Comparison of ENCODE assay signal across 31 cellular contexts in genomic region chr4:76750716-76751115, GRCh38.
"Had no signal": no experiment of that assay in that cellular context is flagged by ENCODE, and none has a peak within 500 bp of the region (broad histone marks: within the 10 kb centered on the region; RNA-seq: fewer than 3 reads in every experiment).

No MANE protein-coding gene starts in this region.

- H3K9me3 ChIP-seq: ascending aorta, breast epithelium had no signal

- H3K27me3 ChIP-seq: ascending aorta, breast epithelium, cardiac muscle cell had no signal

- H3K4me1 Mint-ChIP-seq: activated CD4-positive, alpha-beta memory T cell treated with anti-CD3 and anti-CD28 coated beads, Interleukin-2, amount 10 ng/mL, durations not matched to agents 7 days and 5 days; activated naive CD4-positive, alpha-beta T cell treated with anti-CD3 and anti-CD28 coated beads, Interleukin-2, amount 10 ng/mL, durations not matched to agents 7 days and 5 days had no signal

- H3K4me3 Mint-ChIP-seq: activated CD4-positive, alpha-beta memory T cell treated with anti-CD3 and anti-CD28 coated beads, Interleukin-2, amount 10 ng/mL, durations not matched to agents 7 days and 5 days; activated CD4-positive, alpha-beta T cell treated with anti-CD3 and anti-CD28 coated beads, Interleukin-2, amount 10 ng/mL, durations not matched to agents 7 days and 5 days; activated naive CD4-positive, alpha-beta T cell treated with anti-CD3 and anti-CD28 coated beads, Interleukin-2, amount 10 ng/mL, durations not matched to agents 7 days and 5 days; activated naive CD8-positive, alpha-beta T cell treated with anti-CD3 and anti-CD28 coated beads, Interleukin-2, amount 10 ng/mL, durations not matched to agents 7 days and 5 days; activated T-cell treated with anti-CD3 and anti-CD28 coated beads, Interleukin-2, amount 50 U/mL, for 24 hours; activated T-cell treated with anti-CD3 and anti-CD28 coated beads, Interleukin-2, amount 50 U/mL, for 72 hours; brain; dendritic cell treated with granulocyte-macrophage colony-stimulating factor and Interleukin-4, amounts not matched to agents 40 ng/mL and 50 ng/mL, for 4 days; endodermal cell; T-helper 17 cell; T-helper 2 cell treated with Interferon-gamma antibody and Interleukin-4, amounts not matched to agents 5 μg/mL and 100 μg/mL, for 36 hours had no signal

- H3K4me3 ChIP-seq: ascending aorta, breast epithelium, cardiac muscle cell, coronary artery, dorsolateral prefrontal cortex had no signal

- H3K27ac ChIP-seq: breast epithelium, cardiac muscle cell, coronary artery, dorsolateral prefrontal cortex had no signal

- H3K9me3 Mint-ChIP-seq: activated CD4-positive, alpha-beta memory T cell treated with anti-CD3 and anti-CD28 coated beads, Interleukin-2, amount 10 ng/mL, durations not matched to agents 7 days and 5 days; activated CD4-positive, alpha-beta T cell treated with anti-CD3 and anti-CD28 coated beads, Interleukin-2, amount 10 ng/mL, durations not matched to agents 7 days and 5 days; activated naive CD4-positive, alpha-beta T cell treated with anti-CD3 and anti-CD28 coated beads, Interleukin-2, amount 10 ng/mL, durations not matched to agents 7 days and 5 days had no signal

- DNase-seq: activated CD4-positive, alpha-beta memory T cell treated with anti-CD3 and anti-CD28 coated beads, Interleukin-2, amount 10 ng/mL, durations not matched to agents 7 days and 5 days; activated CD4-positive, alpha-beta T cell treated with anti-CD3 and anti-CD28 coated beads for 1 hour; activated CD4-positive, alpha-beta T cell treated with anti-CD3 and anti-CD28 coated beads for 4 hours; activated CD4-positive, alpha-beta T cell treated with anti-CD3 and anti-CD28 coated beads, Interleukin-2, amount 10 ng/mL, durations not matched to agents 7 days and 5 days; activated CD4-positive, alpha-beta T cell treated with anti-CD3 and anti-CD28 coated beads, Interleukin-2, amount 50 U/mL, for 4 hours; activated CD4-positive, CD25-positive, alpha-beta regulatory T cell; activated CD8-positive, alpha-beta memory T cell treated with anti-CD3 and anti-CD28 coated beads, Interleukin-2, amount 50 U/mL, for 48 hours; activated gamma-delta T cell; activated naive CD4-positive, alpha-beta T cell; activated naive CD4-positive, alpha-beta T cell treated with anti-CD3 and anti-CD28 coated beads, Interleukin-2, amount 10 ng/mL, durations not matched to agents 7 days and 5 days; activated naive CD8-positive, alpha-beta T cell treated with anti-CD3 and anti-CD28 coated beads, Interleukin-2, amount 10 ng/mL, durations not matched to agents 7 days and 5 days; activated T-cell treated with anti-CD3 and anti-CD28 coated beads for 4 hours; activated T-cell treated with anti-CD3 and anti-CD28 coated beads, Interleukin-2, amount 50 U/mL, for 24 hours; activated T-cell treated with anti-CD3 and anti-CD28 coated beads, Interleukin-2, amount 50 U/mL, for 72 hours; central memory CD4-positive, alpha-beta T cell; cerebellar nuclear complex; dorsolateral prefrontal cortex; effector memory CD4-positive, alpha-beta T cell; endodermal cell; foreskin fibroblast; head of caudate nucleus; T-helper 1 cell; T-helper 17 cell had no signal

- H3K27me3 Mint-ChIP-seq: brain had no signal

- H3K27ac Mint-ChIP-seq: activated CD4-positive, alpha-beta memory T cell treated with anti-CD3 and anti-CD28 coated beads, Interleukin-2, amount 10 ng/mL, durations not matched to agents 7 days and 5 days; activated CD4-positive, alpha-beta T cell treated with anti-CD3 and anti-CD28 coated beads, Interleukin-2, amount 10 ng/mL, durations not matched to agents 7 days and 5 days; activated naive CD4-positive, alpha-beta T cell treated with anti-CD3 and anti-CD28 coated beads, Interleukin-2, amount 10 ng/mL, durations not matched to agents 7 days and 5 days; activated naive CD4-positive, alpha-beta T cell treated with anti-CD3 and anti-CD28 coated beads, Interleukin-2, amount 50 U/mL, for 72 hours; activated naive CD8-positive, alpha-beta T cell treated with anti-CD3 and anti-CD28 coated beads, Interleukin-2, amount 10 ng/mL, durations not matched to agents 7 days and 5 days; activated T-cell treated with anti-CD3 and anti-CD28 coated beads, Interleukin-2, amount 50 U/mL, for 24 hours; activated T-cell treated with anti-CD3 and anti-CD28 coated beads, Interleukin-2, amount 50 U/mL, for 72 hours; dendritic cell treated with granulocyte-macrophage colony-stimulating factor and Interleukin-4, amounts not matched to agents 40 ng/mL and 50 ng/mL, for 4 days; endodermal cell; T-helper 17 cell; T-helper 2 cell treated with Interferon-gamma antibody and Interleukin-4, amounts not matched to agents 5 μg/mL and 100 μg/mL, for 36 hours had no signal

- H3K36me3 Mint-ChIP-seq: activated naive CD4-positive, alpha-beta T cell treated with anti-CD3 and anti-CD28 coated beads, Interleukin-2, amount 10 ng/mL, durations not matched to agents 7 days and 5 days; activated naive CD8-positive, alpha-beta T cell treated with anti-CD3 and anti-CD28 coated beads, Interleukin-2, amount 10 ng/mL, durations not matched to agents 7 days and 5 days had no signal
